In genomic region chr19:47421244-47421786, GRCh38 we compare ENCODE assay signal across 19 cellular contexts. TPM values are rescaled to one million over a fixed set of nuclear protein-coding genes. Genes with fewer than 3 reads are reported as not detected.
DNase-seq lines count a peak whose midpoint lies in the region; ATAC-seq and TF ChIP-seq lines count a peak whose summit lies in the region.
"Had no signal": no experiment of that assay in that cellular context is flagged by ENCODE, and none has a peak within 500 bp of the region (broad histone marks: within the 10 kb centered on the region; RNA-seq: fewer than 3 reads in every experiment).

No MANE protein-coding gene starts in this region.

- H3K9ac ChIP-seq in BLaER1 (no peak overlapping the region), HUES64 (ENCODE audit: low read depth, low read length) (no peak overlapping the region), neuronal stem cell (ENCODE audit: low read depth, low read length, poor library complexity) (peak overlapping the region; percentile 30)

- H3K4me3 ChIP-seq in BLaER1 (peak overlapping the region; percentile 33; the same call in 1 of the 2 replicates), HUES64 (ENCODE audit: low read length) (peak overlapping the region; percentile 61), hepatocyte (no peak overlapping the region), neuronal stem cell (ENCODE audit: low read length in 2 of 2) (peak overlapping the region in 1 of 2 donors; percentile 53)
- no peak overlapping the region for H3K4me3 ChIP-seq in CD8-positive, alpha-beta memory T cell (ENCODE audit: low read length)
- H3K4me3 ChIP-seq: esophagus squamous epithelium, spleen had no signal

- peak overlapping the region; percentile 10 for H3K4ac ChIP-seq in neuronal stem cell (ENCODE audit: low read length)

- peak overlapping the region; percentile 95 for H3K23ac ChIP-seq in neuronal stem cell (ENCODE audit: low read depth, low read length, poor library complexity)

- H3K4me2 ChIP-seq in BLaER1 = peak overlapping the region; percentile 82
- peak overlapping the region; percentile 72 for H3K4me2 ChIP-seq in hepatocyte
- peak overlapping the region; percentile 98 for H3K4me2 ChIP-seq in neuronal stem cell (ENCODE audit: insufficient read depth, low read length, poor library complexity, severe bottlenecking)

- no peaks in the 10 kb centered on the region for H3K9me3 ChIP-seq in BLaER1
- no peaks in the 10 kb centered on the region for H3K9me3 ChIP-seq in HUES64 (ENCODE audit: insufficient read depth, low read depth, low read length)
- H3K9me3 ChIP-seq in hepatocyte (ENCODE audit: low read depth) = no peaks in the 10 kb centered on the region
- no peaks in the 10 kb centered on the region for H3K9me3 ChIP-seq in neuronal stem cell (replicated peaks in 1 of 2; ENCODE audit: control insufficient read depth in 2 of 2, insufficient read depth in 1 of 2, low read depth in 1 of 2, low read length in 2 of 2)
- H3K9me3 ChIP-seq in CD8-positive, alpha-beta memory T cell (ENCODE audit: low read length) = no peaks in the 10 kb centered on the region
- H3K9me3 ChIP-seq: esophagus squamous epithelium, spleen had no signal

- peaks cover 51% of the 10 kb centered on the region for H3K4me1 ChIP-seq in BLaER1
- H3K4me1 ChIP-seq in HUES64 (ENCODE audit: insufficient read depth, low read length) = peaks cover 20% of the 10 kb centered on the region
- peaks cover 16% of the 10 kb centered on the region for H3K4me1 ChIP-seq in hepatocyte (ENCODE audit: insufficient read depth)
- H3K4me1 ChIP-seq in neuronal stem cell (ENCODE audit: control insufficient read depth in 2 of 2, insufficient read depth in 1 of 2, low read depth in 1 of 2, low read length in 2 of 2) = peaks cover 46 to 47% of the 10 kb centered on the region in 2 donors
- H3K4me1 ChIP-seq in CD8-positive, alpha-beta memory T cell (ENCODE audit: insufficient read depth, low read length) = peaks cover 36% of the 10 kb centered on the region

- TF ChIP-seq CTCF in hepatocyte (IDR thresholded peaks at IDR 0.05; ENCODE audit: poor library complexity) = no peak

- H3K9me2 ChIP-seq in hepatocyte (replicated peaks; ENCODE audit: insufficient read depth) = no peaks in the 10 kb centered on the region

- H4K8ac ChIP-seq in neuronal stem cell (ENCODE audit: low read depth, low read length) = no peak overlapping the region

- peak overlapping the region; percentile 75 for H2BK12ac ChIP-seq in neuronal stem cell (ENCODE audit: low read length)

- H3K36me3 ChIP-seq in BLaER1 (no peaks in the 10 kb centered on the region), HUES64 (ENCODE audit: insufficient read depth, low read length) (no peaks in the 10 kb centered on the region), hepatocyte (replicated peaks; ENCODE audit: insufficient read depth, low read depth) (no peaks in the 10 kb centered on the region), neuronal stem cell (replicated peaks in 1 of 2; ENCODE audit: control insufficient read depth in 2 of 2, insufficient read depth in 2 of 2, low read length in 2 of 2) (peaks cover 0 to 8% of the 10 kb centered on the region in 2 donors)
- no peaks in the 10 kb centered on the region for H3K36me3 ChIP-seq in CD8-positive, alpha-beta memory T cell (ENCODE audit: insufficient read depth, low read length)
- H3K36me3 ChIP-seq: esophagus squamous epithelium, spleen had no signal

- no peak overlapping the region for H4K91ac ChIP-seq in neuronal stem cell (ENCODE audit: low read depth, low read length, poor library complexity)

- H3K36me3 Mint-ChIP-seq in activated T-cell treated with anti-CD3 and anti-CD28 coated beads, Interleukin-2, amount 50 U/mL, for 4 hours (ENCODE audit: insufficient read depth) = no peaks in the 10 kb centered on the region
- H3K36me3 Mint-ChIP-seq in CD8-positive, alpha-beta memory T cell = peaks cover 0 to 3% (median 0%) of the 10 kb centered on the region in 3 donors

- peak overlapping the region in 2 of 8 donors; percentile 49 to 68 for H3K27ac Mint-ChIP-seq in CD8-positive, alpha-beta memory T cell
- H3K27ac Mint-ChIP-seq: activated CD4-positive, alpha-beta T cell treated with anti-CD3 and anti-CD28 coated beads, Interleukin-2, amount 10 ng/mL, durations not matched to agents 24 days and 14 days had no signal

- no peak overlapping the region for H3K4me3 Mint-ChIP-seq in activated T-cell treated with anti-CD3 and anti-CD28 coated beads, Interleukin-2, amount 50 U/mL, for 4 hours
- no peak overlapping the region for H3K4me3 Mint-ChIP-seq in CD8-positive, alpha-beta memory T cell
- H3K4me3 Mint-ChIP-seq: activated CD4-positive, alpha-beta T cell treated with anti-CD3 and anti-CD28 coated beads, Interleukin-2, amount 10 ng/mL, durations not matched to agents 24 days and 14 days had no signal

- peak overlapping the region; percentile 56 for H2BK120ac ChIP-seq in neuronal stem cell (ENCODE audit: low read depth, low read length)

- DNase-seq in hepatocyte (ENCODE audit: low spot score) = no peak
- DNase-seq in neuronal stem cell (ENCODE audit: low spot score) = no peak
- no peak for DNase-seq in iPS-NIHi7 (ENCODE audit: extremely low spot score)
- DNase-seq in NCI-H128 (lab: John Stamatoyannopoulos, UW; ENCODE audit: unreplicated experiment) = no peak
- DNase-seq in activated T-cell treated with anti-CD3 and anti-CD28 coated beads, Interleukin-2, amount 50 U/mL, for 4 hours = no peak
- no peak for DNase-seq in CD8-positive, alpha-beta memory T cell
- DNase-seq: activated CD4-positive, alpha-beta T cell treated with anti-CD3 and anti-CD28 coated beads, Interleukin-2, amount 10 ng/mL, durations not matched to agents 24 days and 14 days; activated CD8-positive, alpha-beta memory T cell treated with anti-CD3 and anti-CD28 coated beads, Interleukin-2, amount 50 U/mL, for 48 hours; activated gamma-delta T cell; CD4-positive, alpha-beta memory T cell; esophagus squamous epithelium; NCI-H526 treated with DMSO at 0.1 percent for 48 hours; Right ventricle myocardium superior; spleen had no signal

- peaks cover 87% of the 10 kb centered on the region for H3K27me3 Mint-ChIP-seq in activated T-cell treated with anti-CD3 and anti-CD28 coated beads, Interleukin-2, amount 50 U/mL, for 4 hours (ENCODE audit: low read depth)
- H3K27me3 Mint-ChIP-seq in CD8-positive, alpha-beta memory T cell = peaks cover 66 to 70% of the 10 kb centered on the region in 2 donors

- CTCF ChIA-PET in CD8-positive, alpha-beta memory T cell (lab: Charles Lee) = no interaction called here

- peak overlapping the region; percentile 99 for H3K18ac ChIP-seq in neuronal stem cell (ENCODE audit: low read length)

- H3K14ac ChIP-seq in neuronal stem cell (ENCODE audit: low read length) = peak overlapping the region; percentile 63

- peak overlapping the region; percentile 84 for H2BK5ac ChIP-seq in neuronal stem cell (ENCODE audit: low read length)

- no peak overlapping the region for H3K27ac ChIP-seq in BLaER1
- H3K27ac ChIP-seq in HUES64 (ENCODE audit: low read depth, low read length) = no peak overlapping the region
- H3K27ac ChIP-seq in hepatocyte = no peak overlapping the region
- peak overlapping the region; percentile 37 for H3K27ac ChIP-seq in neuronal stem cell (replicated peaks; ENCODE audit: low read length)
- no peak overlapping the region for H3K27ac ChIP-seq in CD8-positive, alpha-beta memory T cell (ENCODE audit: low read depth, low read length)
- H3K27ac ChIP-seq: dorsolateral prefrontal cortex, esophagus squamous epithelium, spleen had no signal

- H2AK5ac ChIP-seq in neuronal stem cell (ENCODE audit: low read depth, low read length) = peak overlapping the region; percentile 99

- peak overlapping the region; percentile 96 for H2BK15ac ChIP-seq in neuronal stem cell (ENCODE audit: low read length)

- ATAC-seq in activated T-cell treated with anti-CD3 and anti-CD28 coated beads, Interleukin-2, amount 50 U/mL, for 4 hours = no peak

- H3K4me1 Mint-ChIP-seq in activated T-cell treated with anti-CD3 and anti-CD28 coated beads, Interleukin-2, amount 50 U/mL, for 4 hours (ENCODE audit: low read depth) = peaks cover 34% of the 10 kb centered on the region
- H3K4me1 Mint-ChIP-seq in CD8-positive, alpha-beta memory T cell = peaks cover 20 to 43% (median 35%) of the 10 kb centered on the region in 3 donors

- H4K20me1 ChIP-seq in BLaER1 = peaks cover 58% of the 10 kb centered on the region
- H4K20me1 ChIP-seq in hepatocyte (ENCODE audit: insufficient read depth, poor library complexity, severe bottlenecking) = peaks cover 2% of the 10 kb centered on the region

- WGBS in HUES64 = 21% methylated on average over 16 of the region's 16 CpGs
- 24% methylated on average over 16 of the region's 16 CpGs for WGBS in hepatocyte (ENCODE audit: low lambda C conversion rate, missing lambda C conversion rate)
- no CpG with 5 or more reads among the region's 16 CpGs for WGBS in neuronal stem cell (ENCODE audit: extremely low coverage in 2 of 2, insufficient read length in 2 of 2, insufficient replicate concordance in 1 of 2), 2 donors

- H3K9me3 Mint-ChIP-seq in activated T-cell treated with anti-CD3 and anti-CD28 coated beads, Interleukin-2, amount 50 U/mL, for 4 hours = no peaks in the 10 kb centered on the region
- H3K9me3 Mint-ChIP-seq in CD8-positive, alpha-beta memory T cell = peaks cover 0 to 2% (median 0%) of the 10 kb centered on the region in 5 donors
- H3K9me3 Mint-ChIP-seq: activated CD4-positive, alpha-beta T cell treated with anti-CD3 and anti-CD28 coated beads, Interleukin-2, amount 10 ng/mL, durations not matched to agents 24 days and 14 days had no signal

- H2AFZ ChIP-seq in hepatocyte (no peak overlapping the region), neuronal stem cell (ENCODE audit: low read length) (peak overlapping the region; percentile 83)

- peaks cover 9% of the 10 kb centered on the region for H3K79me1 ChIP-seq in neuronal stem cell (ENCODE audit: low read depth, low read length)

- POLR2A ChIA-PET in CD8-positive, alpha-beta memory T cell (lab: Charles Lee) = no interaction called here

- H3K27me3 ChIP-seq in BLaER1 = peaks cover 100% of the 10 kb centered on the region
- peaks cover 81% of the 10 kb centered on the region for H3K27me3 ChIP-seq in HUES64 (ENCODE audit: insufficient read depth, low read length)
- H3K27me3 ChIP-seq in hepatocyte = peaks cover 68% of the 10 kb centered on the region
- peaks cover 0 to 25% (median 0%) of the 10 kb centered on the region in 3 experiments for H3K27me3 ChIP-seq in neuronal stem cell (ENCODE audit: control insufficient read depth in 3 of 3, insufficient read depth in 3 of 3, low read depth in 1 of 3, low read length in 3 of 3)
- H3K27me3 ChIP-seq in CD8-positive, alpha-beta memory T cell (ENCODE audit: insufficient read depth, low read length, poor library complexity, severe bottlenecking) = peaks cover 74% of the 10 kb centered on the region

- no peaks in the 10 kb centered on the region for H3K79me2 ChIP-seq in hepatocyte

RNA-seq across cellular contexts. Expression of gene MEIS3, which starts 2.0 kb away (rescaled TPM):
- polyA plus RNA-seq in HUES64 (2013, experiment 1 of 2) = 64.8 TPM
- 85.5 TPM for polyA plus RNA-seq in HUES64 (2013, experiment 2 of 2)
- total RNA-seq in hepatocyte = 18.4 and 21.2 TPM in 2 replicates
- polyA plus RNA-seq in hepatocyte = 40.6 and 47.0 TPM in 2 replicates
- 110 TPM for polyA plus RNA-seq in neuronal stem cell (2013, experiment 1 of 2)
- polyA plus RNA-seq in neuronal stem cell (2013, experiment 2 of 2) = 102 TPM
- total RNA-seq in activated T-cell treated with anti-CD3 and anti-CD28 coated beads, Interleukin-2, amount 50 U/mL, for 4 hours = under 1 TPM in 1 of 3 donors, not detected in 2; 0.16 TPM
- not detected for total RNA-seq in CD8-positive, alpha-beta memory T cell
- not detected for polyA plus RNA-seq in CD8-positive, alpha-beta memory T cell
- total RNA-seq: activated CD4-positive, alpha-beta T cell treated with anti-CD3 and anti-CD28 coated beads, Interleukin-2, amount 10 ng/mL, durations not matched to agents 24 days and 14 days had no signal

RNA-seq across cellular contexts. Expression of gene SLC8A2, which starts 50.4 kb away (rescaled TPM):
- 3.0 TPM for polyA plus RNA-seq in HUES64 (2013, experiment 1 of 2)
- polyA plus RNA-seq in HUES64 (2013, experiment 2 of 2) = 3.4 TPM
- 1.1 and 1.2 TPM in 2 replicates for total RNA-seq in hepatocyte
- 0.24 and 0.40 TPM in 2 replicates for polyA plus RNA-seq in hepatocyte
- 4.7 TPM for polyA plus RNA-seq in neuronal stem cell (2013, experiment 1 of 2)
- 5.5 TPM for polyA plus RNA-seq in neuronal stem cell (2013, experiment 2 of 2)
- total RNA-seq in activated T-cell treated with anti-CD3 and anti-CD28 coated beads, Interleukin-2, amount 50 U/mL, for 4 hours = under 1 TPM in 1 of 3 donors, not detected in 2; 0.05 TPM
- not detected for total RNA-seq in CD8-positive, alpha-beta memory T cell
- not detected for polyA plus RNA-seq in CD8-positive, alpha-beta memory T cell
- total RNA-seq: activated CD4-positive, alpha-beta T cell treated with anti-CD3 and anti-CD28 coated beads, Interleukin-2, amount 10 ng/mL, durations not matched to agents 24 days and 14 days; CD4-positive, alpha-beta memory T cell; glomerular endothelial cell; pulmonary artery endothelial cell; spleen had no signal
- polyA plus RNA-seq: CD4-positive, alpha-beta memory T cell had no signal

Comparison
In these comparisons a context has a peak if more than half of its experiments do, and no peak if none do; other contexts are left out.
1. H3K4me3 ChIP-seq: peak in BLaER1 (single experiment) and HUES64 (single experiment); none in hepatocyte (single experiment) and CD8-positive, alpha-beta memory T cell (single experiment).
2. RNA of gene MEIS3, which starts 2.0 kb away (total RNA-seq): 18.4 to 21.2 TPM in hepatocyte; 0.16 TPM in activated T-cell treated with anti-CD3 and anti-CD28 coated beads, Interleukin-2, amount 50 U/mL, for 4 hours and not detected in CD8-positive, alpha-beta memory T cell; every median in the first group is over 10 times any median in the second.
3. Peak in every context shown above with its lines, with median percentiles within 50 percentile points of each other: H3K4me2 ChIP-seq.